17 cellular contexts compared by ENCODE assay signal in genomic region chr10:90204131-90204955, GRCh38.
A peak's percentile ranks its signal among the peaks of the same experiment; 100 is the strongest.
DNase-seq lines count a peak whose midpoint lies in the region; ATAC-seq, FAIRE-seq and TF ChIP-seq lines count a peak whose summit lies in the region.
"Had no signal": no experiment of that assay in that cellular context is flagged by ENCODE, and none has a peak within 500 bp of the region (broad histone marks: within the 10 kb centered on the region; RNA-seq: fewer than 3 reads in every experiment).

No MANE protein-coding gene starts in this region.

- H3K9me3 Mint-ChIP-seq in CD8-positive, alpha-beta memory T cell = peaks cover 0 to 5% (median 0%) of the 10 kb centered on the region in 5 donors
- H3K9me3 Mint-ChIP-seq: CD8-positive, alpha-beta T cell had no signal

- H3K9ac ChIP-seq in HepG2 (ENCODE audit: insufficient read depth, low read depth, low read length) = no peak overlapping the region

- no peaks in the 10 kb centered on the region for H3K27me3 Mint-ChIP-seq in CD8-positive, alpha-beta memory T cell

- H3K4me3 ChIP-seq in HepG2 (replicated peaks in 1 of 3; ENCODE audit: insufficient read depth in 1 of 3, low read depth in 2 of 3, low read length in 3 of 3) (no peak overlapping the region), right lobe of liver (no peak overlapping the region)
- no peak overlapping the region for H3K4me3 ChIP-seq in CD8-positive, alpha-beta memory T cell (ENCODE audit: low read length)
- H3K4me3 ChIP-seq: A549, GM12878 had no signal

- H3K4me1 ChIP-seq in HepG2 (ENCODE audit: insufficient read depth, low read length) (no peaks in the 10 kb centered on the region), right lobe of liver (no peaks in the 10 kb centered on the region)
- no peaks in the 10 kb centered on the region for H3K4me1 ChIP-seq in CD8-positive, alpha-beta memory T cell (ENCODE audit: insufficient read depth, low read length)
- H3K4me1 ChIP-seq: A549, BE2C, Caco-2 had no signal

- DNase-seq in HepG2 (ENCODE audit: low spot score) (no peak), right lobe of liver (no peak), H4 (ENCODE audit: low spot score) (peak; percentile 34), RPMI7951 (ENCODE audit: low read depth) (peak; percentile 79), left colon (no peak)
- DNase-seq in activated CD4-positive, alpha-beta T cell treated with anti-CD3 and anti-CD28 coated beads, Interleukin-2, amount 50 U/mL, for 48 hours = no peak
- no peak for DNase-seq in CD8-positive, alpha-beta memory T cell
- DNase-seq: BE2C; Caco-2; CD8-positive, alpha-beta T cell; DND-41; IMR-90; KBM-7 had no signal

- CTCF ChIA-PET in HepG2 (lab: Yijun Ruan, JAX; ENCODE audit: low intra/inter-chr PET ratio, low total read pairs) = no interaction called here
- CTCF ChIA-PET in CD8-positive, alpha-beta memory T cell (lab: Charles Lee) = no interaction called here

- TF ChIP-seq EP300 in HepG2 (IDR thresholded peaks at IDR 0.05; ENCODE audit: low read depth in 2 of 2, low read length in 2 of 2) = no peak
- TF ChIP-seq EP300 in HepG2 (CRISPR knock-in tag; IDR thresholded peaks at IDR 0.05; ENCODE audit: borderline replicate concordance) = no peak

- TF ChIP-seq POLR2A in HepG2 (IDR thresholded peaks at IDR 0.05; ENCODE audit: insufficient read depth in 1 of 2, low read depth in 2 of 2, low read length in 2 of 2) = no peak
- no peak for TF ChIP-seq POLR2A in right lobe of liver (IDR thresholded peaks at IDR 0.05)

- ATAC-seq in HepG2 = no peak
- no peak for ATAC-seq in right lobe of liver
- no peak for ATAC-seq in left colon
- ATAC-seq: A549; CD8-positive, alpha-beta T cell; GM12878 had no signal

- H3K4me1 Mint-ChIP-seq in CD8-positive, alpha-beta memory T cell = no peaks in the 10 kb centered on the region
- H3K4me1 Mint-ChIP-seq: CD14-positive monocyte had no signal

- no peaks in the 10 kb centered on the region for H3K79me2 ChIP-seq in HepG2 (ENCODE audit: insufficient read depth, low read length)

- H3K27ac Mint-ChIP-seq in CD8-positive, alpha-beta memory T cell = no peak overlapping the region
- H3K27ac Mint-ChIP-seq: CD14-positive monocyte; CD8-positive, alpha-beta T cell had no signal

- intact Hi-C loops in HepG2 (cut with micrococcal nuclease; ENCODE audit: unreplicated experiment) (no loop called here), right lobe of liver (cut with DNase I) (no loop called here), left colon (cut with DNase I, micrococcal nuclease) (no loop called here)

- in situ Hi-C loops in HepG2 (cut with HindIII; ENCODE audit: extremely low pct_ligation_motif_present, low pct_unique_long_range_greater_than_20kb) = no loop called here

- H3K27me3 ChIP-seq in HepG2 (ENCODE audit: control insufficient read depth in 1 of 2, insufficient read depth in 2 of 2, low read length in 2 of 2) = no peaks in the 10 kb centered on the region
- no peaks in the 10 kb centered on the region for H3K27me3 ChIP-seq in right lobe of liver
- no peaks in the 10 kb centered on the region for H3K27me3 ChIP-seq in CD8-positive, alpha-beta memory T cell (ENCODE audit: insufficient read depth, low read length, poor library complexity, severe bottlenecking)
- H3K27me3 ChIP-seq: BE2C had no signal

- no peak for TF ChIP-seq RAD21 in HepG2 (CRISPR knock-in tag; IDR thresholded peaks at IDR 0.05)

- POLR2A ChIA-PET in HepG2 (lab: Yijun Ruan, JAX) = no interaction called here
- POLR2A ChIA-PET in CD8-positive, alpha-beta memory T cell (lab: Charles Lee) = no interaction called here

- H3K36me3 Mint-ChIP-seq in CD8-positive, alpha-beta memory T cell = no peaks in the 10 kb centered on the region
- H3K36me3 Mint-ChIP-seq: CD14-positive monocyte; CD8-positive, alpha-beta T cell had no signal

- no peak overlapping the region for H2AFZ ChIP-seq in HepG2 (ENCODE audit: low read length)

- no peaks in the 10 kb centered on the region for H4K20me1 ChIP-seq in HepG2 (ENCODE audit: insufficient read depth, low read length)

- H3K27ac ChIP-seq in HepG2 (ENCODE audit: extremely low read length, insufficient read depth, low read length) (no peak overlapping the region), right lobe of liver (no peak overlapping the region)
- H3K27ac ChIP-seq in CD8-positive, alpha-beta memory T cell (ENCODE audit: low read depth, low read length) = no peak overlapping the region
- H3K27ac ChIP-seq: A549 had no signal

- BruUV-seq in HepG2 (replicated peaks; lab: Mats Ljungman, UMichigan) = no TSS peak

- H3K9me3 ChIP-seq in HepG2 (ENCODE audit: low read length) (no peaks in the 10 kb centered on the region), right lobe of liver (no peaks in the 10 kb centered on the region)
- no peaks in the 10 kb centered on the region for H3K9me3 ChIP-seq in CD8-positive, alpha-beta memory T cell (ENCODE audit: low read length)
- H3K9me3 ChIP-seq: A549, BE2C, Caco-2 had no signal

- H3K36me3 ChIP-seq in HepG2 (replicated peaks in 1 of 2; ENCODE audit: control insufficient read depth in 1 of 2, insufficient read depth in 2 of 2, low read length in 2 of 2) (no peaks in the 10 kb centered on the region), right lobe of liver (no peaks in the 10 kb centered on the region)
- no peaks in the 10 kb centered on the region for H3K36me3 ChIP-seq in CD8-positive, alpha-beta memory T cell (ENCODE audit: insufficient read depth, low read length)
- H3K36me3 ChIP-seq: BE2C had no signal

- no peak for FAIRE-seq in HepG2 (lab: Jason Lieb, UNC)
- FAIRE-seq: A549, GM12878, H1 had no signal

- H3K4me3 Mint-ChIP-seq in CD8-positive, alpha-beta memory T cell = no peak overlapping the region
- H3K4me3 Mint-ChIP-seq: CD14-positive monocyte; CD8-positive, alpha-beta T cell had no signal

- TF ChIP-seq CTCF in HepG2 (CRISPR knock-in tag; IDR thresholded peaks at IDR 0.05) (no peak), right lobe of liver (IDR thresholded peaks at IDR 0.05) (no peak)

- 1% methylated on average over 6 of the region's 6 CpGs for WGBS in HepG2 (ENCODE audit: low lambda C conversion rate)
- WGBS in right lobe of liver (ENCODE audit: insufficient coverage, low coverage, low lambda C conversion rate, missing lambda C conversion rate) = 52% methylated on average over 5 of the region's 6 CpGs

- no peak overlapping the region for H3K4me2 ChIP-seq in HepG2 (ENCODE audit: low read depth, low read length)
- H3K4me2 ChIP-seq: A549 had no signal

TF ChIP-seq in HepG2, 621 proteins besides CTCF, POLR2A, EP300 and RAD21:
- TF ChIP-seq LRRFIP1 (CRISPR knock-in tag; conservative IDR thresholded peaks at IDR 0.05) (no peak), ATF7 (IDR thresholded peaks at IDR 0.05) (peak; percentile 93), ATF7 (CRISPR knock-in tag; IDR thresholded peaks at IDR 0.05) (no peak), ZFP1 (CRISPR knock-in tag; IDR thresholded peaks at IDR 0.05) (no peak), ZNF557 (CRISPR knock-in tag; IDR thresholded peaks at IDR 0.05) (no peak), ZNF782 (CRISPR knock-in tag; IDR thresholded peaks at IDR 0.05; ENCODE audit: borderline replicate concordance) (no peak), CREB1 (IDR thresholded peaks at IDR 0.05) (peak; percentile 89), CREB1 (CRISPR knock-in tag; IDR thresholded peaks at IDR 0.05) (no peak)
- TF ChIP-seq, protein P1, sequence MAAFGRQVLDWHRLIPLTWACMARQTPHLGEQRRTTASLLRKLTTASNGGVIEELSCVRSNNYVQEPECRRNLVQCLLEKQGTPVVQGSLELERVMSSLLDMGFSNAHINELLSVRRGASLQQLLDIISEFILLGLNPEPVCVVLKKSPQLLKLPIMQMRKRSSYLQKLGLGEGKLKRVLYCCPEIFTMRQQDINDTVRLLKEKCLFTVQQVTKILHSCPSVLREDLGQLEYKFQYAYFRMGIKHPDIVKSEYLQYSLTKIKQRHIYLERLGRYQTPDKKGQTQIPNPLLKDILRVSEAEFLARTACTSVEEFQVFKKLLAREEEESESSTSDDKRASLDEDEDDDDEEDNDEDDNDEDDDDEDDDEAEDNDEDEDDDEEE (CRISPR knock-in tag; IDR thresholded peaks at IDR 0.05) = no peak

Comparison
In these comparisons a context has a peak if more than half of its experiments do, and no peak if none do; other contexts are left out.
1. DNase-seq: peak in H4 (single experiment) and RPMI7951 (single experiment); none in HepG2 (single experiment), right lobe of liver (0 of 3), activated CD4-positive, alpha-beta T cell treated with anti-CD3 and anti-CD28 coated beads, Interleukin-2, amount 50 U/mL, for 48 hours (0 of 2), CD8-positive, alpha-beta memory T cell (0 of 5) and left colon (0 of 2).